In genomic region chr1:37994886-37995566, GRCh38 we compare ENCODE assay signal across 9 cellular contexts. TPM values are rescaled to one million over a fixed set of nuclear protein-coding genes. Genes with fewer than 3 reads are reported as not detected.
DNase-seq lines count a peak whose midpoint lies in the region; ATAC-seq and TF ChIP-seq lines count a peak whose summit lies in the region.
"Had no signal": no experiment of that assay in that cellular context is flagged by ENCODE, and none has a peak within 500 bp of the region (broad histone marks: within the 10 kb centered on the region; RNA-seq: fewer than 3 reads in every experiment).

No MANE protein-coding gene starts in this region.

- H3K27ac Mint-ChIP-seq in activated T-cell treated with anti-CD3 and anti-CD28 coated beads, Interleukin-2, amount 50 U/mL, for 24 hours, result peak overlapping the region; percentile 93
- peak overlapping the region; percentile 86 for H3K27ac Mint-ChIP-seq in activated naive CD8-positive, alpha-beta T cell treated with anti-CD3 and anti-CD28 coated beads for 36 hours

- no peaks in the 10 kb centered on the region for H3K27me3 Mint-ChIP-seq in activated T-cell treated with anti-CD3 and anti-CD28 coated beads, Interleukin-2, amount 50 U/mL, for 24 hours
- no peaks in the 10 kb centered on the region for H3K27me3 Mint-ChIP-seq in activated naive CD8-positive, alpha-beta T cell treated with anti-CD3 and anti-CD28 coated beads for 36 hours

- no peaks in the 10 kb centered on the region for H3K9me3 Mint-ChIP-seq in activated T-cell treated with anti-CD3 and anti-CD28 coated beads, Interleukin-2, amount 50 U/mL, for 24 hours
- no peaks in the 10 kb centered on the region for H3K9me3 Mint-ChIP-seq in activated naive CD8-positive, alpha-beta T cell treated with anti-CD3 and anti-CD28 coated beads for 36 hours

- H3K4me1 ChIP-seq in liver (ENCODE audit: control insufficient read depth in 4 of 4, insufficient read depth in 4 of 4, low read length in 3 of 4) (peaks cover 4 to 16% (median 7%) of the 10 kb centered on the region in 4 donors), thymus (ENCODE audit: control insufficient read depth, insufficient read depth, low read length) (peaks cover 3% of the 10 kb centered on the region)

- peaks cover 54% of the 10 kb centered on the region for H3K36me3 Mint-ChIP-seq in activated T-cell treated with anti-CD3 and anti-CD28 coated beads, Interleukin-2, amount 50 U/mL, for 24 hours (ENCODE audit: low read depth)
- peaks cover 17% of the 10 kb centered on the region for H3K36me3 Mint-ChIP-seq in activated naive CD8-positive, alpha-beta T cell treated with anti-CD3 and anti-CD28 coated beads for 36 hours

- peaks cover 53% of the 10 kb centered on the region for H3K4me1 Mint-ChIP-seq in activated T-cell treated with anti-CD3 and anti-CD28 coated beads, Interleukin-2, amount 50 U/mL, for 24 hours (ENCODE audit: low read depth)
- H3K4me1 Mint-ChIP-seq in activated naive CD8-positive, alpha-beta T cell treated with anti-CD3 and anti-CD28 coated beads for 36 hours, result peaks cover 30% of the 10 kb centered on the region

- H3K4me3 Mint-ChIP-seq in activated T-cell treated with anti-CD3 and anti-CD28 coated beads, Interleukin-2, amount 50 U/mL, for 24 hours, result peak overlapping the region; percentile 70
- H3K4me3 Mint-ChIP-seq in activated naive CD8-positive, alpha-beta T cell treated with anti-CD3 and anti-CD28 coated beads for 36 hours, result peak overlapping the region; percentile 72

- peaks cover 0 to 6% (median 0%) of the 10 kb centered on the region in 4 donors for H3K36me3 ChIP-seq in liver (ENCODE audit: control insufficient read depth in 4 of 4, insufficient read depth in 3 of 4, low read depth in 1 of 4, low read length in 3 of 4)
- H3K36me3 ChIP-seq in thymus (ENCODE audit: control insufficient read depth, insufficient read depth), result no peaks in the 10 kb centered on the region

- TF ChIP-seq CTCF in liver (IDR thresholded peaks at IDR 0.05; ENCODE audit: low read depth, low read length, missing input control), result no peak

- H3K4me3 ChIP-seq in liver (ENCODE audit: low read depth in 1 of 3, low read length in 3 of 3) (no peak overlapping the region), thymus (ENCODE audit: low read length) (peak overlapping the region; percentile 55)

- no peaks in the 10 kb centered on the region for H3K9me3 ChIP-seq in liver (ENCODE audit: control insufficient read depth in 4 of 4, low read length in 3 of 4)
- H3K9me3 ChIP-seq in thymus (ENCODE audit: control insufficient read depth), result no peaks in the 10 kb centered on the region

- no peak for ATAC-seq in HG02938 (IDR thresholded peaks at IDR 0.05; ENCODE audit: unreplicated experiment)
- no peak for ATAC-seq in HG03432 (IDR thresholded peaks at IDR 0.05; ENCODE audit: unreplicated experiment)

- no peak overlapping the region for H3K9ac ChIP-seq in liver (ENCODE audit: low read depth in 1 of 2, low read length in 2 of 2)

- 75% methylated on average over 11 of the region's 11 CpGs for WGBS in liver
- 79% methylated on average over 11 of the region's 11 CpGs for WGBS in thymus

- no peak overlapping the region for H3K27ac ChIP-seq in liver (ENCODE audit: low read depth in 1 of 2, low read length in 2 of 2)
- peak overlapping the region; percentile 83 for H3K27ac ChIP-seq in thymus (ENCODE audit: low read depth)

- TF ChIP-seq RAD21 in liver (IDR thresholded peaks at IDR 0.05), result no peak

- H3K27me3 ChIP-seq in liver (ENCODE audit: control insufficient read depth in 4 of 4, insufficient read depth in 4 of 4, low read length in 3 of 4) (no peaks in the 10 kb centered on the region), thymus (ENCODE audit: control insufficient read depth, insufficient read depth) (no peaks in the 10 kb centered on the region)

- DNase-seq in activated T-cell treated with anti-CD3 and anti-CD28 coated beads, Interleukin-2, amount 50 U/mL, for 24 hours, result no peak
- no peak for DNase-seq in activated T-cell treated with anti-CD3 and anti-CD28 coated beads, Interleukin-2, amount 50 U/mL, for 1 hour
- DNase-seq in activated naive CD8-positive, alpha-beta T cell treated with anti-CD3 and anti-CD28 coated beads for 36 hours, result no peak
- DNase-seq in central memory CD4-positive, alpha-beta T cell, result no peak
- DNase-seq: activated effector memory CD4-positive, alpha-beta T cell treated with anti-CD3 and anti-CD28 coated beads, Interleukin-2, amount 50 U/mL, for 16 hours had no signal

TF ChIP-seq in liver, 16 proteins besides CTCF, POLR2A, EP300 and RAD21:
- TF ChIP-seq HNF4A (conservative IDR thresholded peaks at IDR 0.05), result no peak
- peak; percentile 33 for TF ChIP-seq YY1 (IDR thresholded peaks at IDR 0.05)
- TF ChIP-seq GABPA (IDR thresholded peaks at IDR 0.05 in 1 of 2, conservative IDR thresholded peaks at IDR 0.05 in 1 of 2), result no peak
- no peak for TF ChIP-seq FOXA1 (IDR thresholded peaks at IDR 0.05)
- TF ChIP-seq RXRA (IDR thresholded peaks at IDR 0.05), result no peak
- no peak for TF ChIP-seq ATF3 (IDR thresholded peaks at IDR 0.05)
- no peak for TF ChIP-seq SP1 (IDR thresholded peaks at IDR 0.05)
- no peak for TF ChIP-seq NR2F2 (IDR thresholded peaks at IDR 0.05)
TF ChIP-seq in liver: peak in this region for 1.

RNA-seq across cellular contexts. Expression of gene SF3A3, which starts 5.2 kb away (rescaled TPM):
- total RNA-seq in activated naive CD8-positive, alpha-beta T cell treated with anti-CD3 and anti-CD28 coated beads for 36 hours, result 100 to 1,000 TPM; 121 to 125 TPM
- total RNA-seq in liver, result 10 to 100 TPM; 30.2 to 39.6 TPM
- polyA plus RNA-seq in liver (10 to 100 TPM; 16.6 to 21.2 TPM), thymus (26.8 TPM)

RNA-seq across cellular contexts. Expression of gene FHL3, which starts 10.3 kb away (rescaled TPM):
- 10 to 100 TPM; 26.5 to 27.7 TPM for total RNA-seq in activated naive CD8-positive, alpha-beta T cell treated with anti-CD3 and anti-CD28 coated beads for 36 hours
- total RNA-seq in liver, result 1 to 10 TPM; 2.7 to 4.2 TPM
- polyA plus RNA-seq in liver, result 1 to 10 TPM; 1.7 to 2.9 TPM
- 18.7 TPM for polyA plus RNA-seq in thymus

RNA-seq across cellular contexts. Expression of gene UTP11, which starts 17.5 kb away (rescaled TPM):
- 10 to 100 TPM; 83.5 to 89.2 TPM for total RNA-seq in activated naive CD8-positive, alpha-beta T cell treated with anti-CD3 and anti-CD28 coated beads for 36 hours
- total RNA-seq in liver, result 10 to 100 TPM; 11.0 to 17.8 TPM
- polyA plus RNA-seq in liver (10 to 100 TPM; 11.0 to 12.6 TPM), thymus (30.3 TPM)

RNA-seq across cellular contexts. Expression of gene INPP5B, which starts 48.2 kb away (rescaled TPM):
- total RNA-seq in activated naive CD8-positive, alpha-beta T cell treated with anti-CD3 and anti-CD28 coated beads for 36 hours, result 10 to 100 TPM; 26.6 to 27.7 TPM
- total RNA-seq in liver, result 10 to 100 TPM; 21.3 to 30.9 TPM
- polyA plus RNA-seq in liver, result 1 to 10 TPM; 5.0 to 5.9 TPM
- 24.8 TPM for polyA plus RNA-seq in thymus

RNA-seq across cellular contexts. Expression of gene POU3F1, which starts 51.6 kb away (rescaled TPM):
- total RNA-seq in activated naive CD8-positive, alpha-beta T cell treated with anti-CD3 and anti-CD28 coated beads for 36 hours, result under 1 TPM in 1 of 2 experiments, not detected in 1; 0.10 TPM
- total RNA-seq in liver, result not detected
- polyA plus RNA-seq in liver (not detected), thymus (0.30 TPM)

Comparison
In these comparisons a context has a peak if more than half of its experiments do, and no peak if none do; other contexts are left out.
1. RNA of gene FHL3, which starts 10.3 kb away (total RNA-seq): 26.5 to 27.7 TPM in activated naive CD8-positive, alpha-beta T cell treated with anti-CD3 and anti-CD28 coated beads for 36 hours; 2.7 to 4.2 TPM in liver; every median in the first group is over 4 times any median in the second.
2. RNA of gene UTP11, which starts 17.5 kb away (total RNA-seq): 83.5 to 89.2 TPM in activated naive CD8-positive, alpha-beta T cell treated with anti-CD3 and anti-CD28 coated beads for 36 hours; 11.0 to 17.8 TPM in liver; every median in the first group is over 4 times any median in the second.